In genomic region chr10:33005322-33006282, GRCh38 we compare ENCODE assay signal across 8 cellular contexts. TPM values are rescaled to one million over a fixed set of nuclear protein-coding genes. Genes with fewer than 3 reads are reported as not detected.
DNase-seq lines count a peak whose midpoint lies in the region; ATAC-seq and TF ChIP-seq lines count a peak whose summit lies in the region.

No MANE protein-coding gene starts in this region.

- H3K9me3 ChIP-seq in HUES6 (ENCODE audit: control insufficient read depth, insufficient read depth, low read depth, low read length) (no peaks in the 10 kb centered on the region), iPS-18c (ENCODE audit: control insufficient read depth, insufficient read depth, low read length) (no peaks in the 10 kb centered on the region), gastrocnemius medialis (no peaks in the 10 kb centered on the region)

- peak overlapping the region; percentile 99 for H3K27ac Mint-ChIP-seq in MCF 10A (ENCODE audit: low read depth, unreplicated experiment)

- H3K4me1 ChIP-seq in HUES6 (ENCODE audit: control insufficient read depth, insufficient read depth, low read length), result peaks cover 34% of the 10 kb centered on the region
- H3K4me1 ChIP-seq in gastrocnemius medialis, result no peaks in the 10 kb centered on the region

- H3K27me3 ChIP-seq in HUES6 (ENCODE audit: control insufficient read depth, insufficient read depth, low read length), result no peaks in the 10 kb centered on the region
- H3K27me3 ChIP-seq in gastrocnemius medialis, result no peaks in the 10 kb centered on the region

- no peaks in the 10 kb centered on the region for H3K9me3 Mint-ChIP-seq in MCF 10A (ENCODE audit: unreplicated experiment)

- in situ Hi-C loops in gastrocnemius medialis (cut with MboI; ENCODE audit: low sequenced_read_pairs in 4 of 4), result loop anchor here (5.0 kb wide), 2 partner anchors 208 to 213 kb away; no protein-coding TSS in a partner anchor

- peaks cover 31% of the 10 kb centered on the region for H3K4me1 Mint-ChIP-seq in MCF 10A (ENCODE audit: insufficient read depth, unreplicated experiment)

- peak; percentile 2 to 7 for TF ChIP-seq POLR2A in gastrocnemius medialis (IDR thresholded peaks at IDR 0.05)

- DNase-seq in AML-193 (lab: John Stamatoyannopoulos, UW) (peak; percentile 90 to 94), SKM-1 treated with dmso at 0.1 percent for 144 hours (lab: John Stamatoyannopoulos, UW; ENCODE audit: unreplicated experiment) (peak; percentile 66), MCF 10A (ENCODE audit: unreplicated experiment) (peak; percentile 96), gastrocnemius medialis (peak; percentile 15 to 39), NCI-H2196 treated with DMSO at 0.1 percent for 48 hours (lab: John Stamatoyannopoulos, UW; ENCODE audit: unreplicated experiment) (no peak)

- POLR2A ChIA-PET in MCF 10A (lab: Yijun Ruan, JAX), result interaction anchor here (0.5 to 13.8 kb wide), 21 partner anchors 7 to 627 kb away, joined by 3 to 335 read pairs (median 5); no protein-coding TSS in a partner anchor

- H3K4me3 Mint-ChIP-seq in MCF 10A (ENCODE audit: unreplicated experiment), result peak overlapping the region; percentile 76

- peak; percentile 53 for ATAC-seq in GM19397 (IDR thresholded peaks at IDR 0.05; ENCODE audit: unreplicated experiment)
- ATAC-seq in gastrocnemius medialis, result peak; percentile 70 to 82

- CTCF ChIA-PET in MCF 10A (lab: Yijun Ruan, JAX), result interaction anchor here (0.7 to 2.0 kb wide), 7 partner anchors 21 to 752 kb away, joined by 3 to 8 read pairs (median 3); no protein-coding TSS in a partner anchor

- TF ChIP-seq CTCF in MCF 10A (IDR thresholded peaks at IDR 0.05; ENCODE audit: unreplicated experiment) (no peak), gastrocnemius medialis (IDR thresholded peaks at IDR 0.05 in 4 of 5, conservative IDR thresholded peaks at IDR 0.05 in 1 of 5) (no peak)

- H3K27me3 Mint-ChIP-seq in MCF 10A (ENCODE audit: insufficient read depth, unreplicated experiment), result no peaks in the 10 kb centered on the region

- no peaks in the 10 kb centered on the region for H3K36me3 ChIP-seq in HUES6 (ENCODE audit: control insufficient read depth, insufficient read depth, low read length)
- no peaks in the 10 kb centered on the region for H3K36me3 ChIP-seq in gastrocnemius medialis

- BruUV-seq in MCF 10A (replicated peaks; lab: Mats Ljungman, UMichigan), result TSS peak; percentile 83

- H3K4me3 ChIP-seq in HUES6 (ENCODE audit: low read depth, low read length) (peak overlapping the region; percentile 47), iPS-18c (ENCODE audit: insufficient read depth, low read depth, low read length) (peak overlapping the region; percentile 31; the same call in 1 of the 2 replicates), gastrocnemius medialis (peak overlapping the region; percentile 49 to 57 (median 54))

- H3K27ac ChIP-seq in HUES6 (ENCODE audit: low read depth, low read length), result peak overlapping the region; percentile 85; the same call in 1 of the 2 replicates
- H3K27ac ChIP-seq in gastrocnemius medialis, result peak overlapping the region; percentile 61 to 78 (median 70)

- intact Hi-C loops in MCF 10A (cut with micrococcal nuclease), result loop anchor here (1.0 to 10.0 kb wide), 6 partner anchors 25 to 631 kb away; partner anchors contain the start of gene ITGB1
- intact Hi-C loops in gastrocnemius medialis (cut with DNase I; ENCODE audit: low total_unique reads), result loop anchor here (5.0 kb wide), 1 partner anchor 68 kb away; no protein-coding TSS in a partner anchor

- H3K9ac ChIP-seq in HUES6 (ENCODE audit: low read length), result peak overlapping the region; percentile 84

- H3K36me3 Mint-ChIP-seq in MCF 10A (ENCODE audit: insufficient read depth, unreplicated experiment), result peaks cover 7% of the 10 kb centered on the region

RNA-seq across cellular contexts. Expression of gene ITGB1, which starts 47.6 kb away (rescaled TPM):
- 680 and 703 TPM in 2 replicates for total RNA-seq in MCF 10A (2022)
- total RNA-seq in gastrocnemius medialis, result 100 to 1,000 TPM; 242 to 379 (median 368) TPM
